In the genomic region with DNA sequence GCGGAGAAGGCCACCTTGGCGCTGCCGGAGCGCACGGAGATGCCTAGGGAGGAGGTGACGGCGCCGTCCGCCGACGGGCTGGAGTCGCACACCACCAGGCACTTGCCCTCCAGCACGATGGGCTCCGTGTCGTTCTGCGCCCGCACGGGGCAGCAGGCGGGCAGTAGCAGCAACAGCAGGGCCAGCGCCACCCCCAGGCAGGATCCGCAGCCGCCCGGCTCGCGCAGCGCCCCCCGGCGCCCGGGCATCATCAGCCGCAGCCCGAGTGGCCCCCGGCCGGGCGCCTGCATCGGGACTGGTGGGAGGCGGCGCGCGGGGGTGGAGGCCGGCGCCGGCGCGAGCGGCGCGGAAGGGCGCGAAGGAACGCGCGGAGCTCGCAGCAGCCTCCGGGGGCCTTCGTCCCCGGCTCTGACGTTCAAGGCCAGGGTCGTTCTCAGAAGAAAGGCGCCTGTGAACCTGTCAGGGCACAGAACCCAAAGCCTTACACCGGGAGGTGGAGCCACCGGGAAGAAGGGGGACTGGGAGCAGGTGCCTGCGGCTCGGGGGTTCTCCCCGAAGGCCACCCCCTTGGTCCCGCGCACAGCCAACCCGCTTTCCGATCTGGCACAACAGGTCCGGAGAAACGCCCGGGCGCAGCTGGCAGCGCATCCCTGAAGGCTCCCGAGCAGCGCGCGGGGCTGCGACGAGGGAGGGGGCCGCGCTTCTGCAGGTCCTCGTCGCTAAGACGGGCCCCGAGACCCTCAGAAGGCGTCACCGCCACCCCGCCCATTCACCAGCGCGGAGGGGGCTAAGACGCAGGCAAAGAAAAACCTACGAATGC, we compare ENCODE assay signal across 10 cellular contexts. TPM values are rescaled to one million over a fixed set of nuclear protein-coding genes. Genes with fewer than 3 reads are reported as not detected.
DNase-seq lines count a peak whose midpoint lies in the region; ATAC-seq, FAIRE-seq and TF ChIP-seq lines count a peak whose summit lies in the region.
"Had no signal": no experiment of that assay in that cellular context is flagged by ENCODE, and none has a peak within 500 bp of the region (broad histone marks: within the 10 kb centered on the region; RNA-seq: fewer than 3 reads in every experiment).

No MANE protein-coding gene starts in this region.

- H3K27ac Mint-ChIP-seq in activated T-helper 2 cell treated with anti-CD3 and anti-CD28 coated beads, Interferon-gamma antibody, Interleukin-2, Interleukin-4, amounts not matched to agents 10 μg/mL and 5 μg/mL and 100 μg/mL, durations not matched to agents 14 hours and 24 hours and 36 hours = no peak overlapping the region

- peaks cover 40% of the 10 kb centered on the region for H3K27me3 Mint-ChIP-seq in activated T-helper 2 cell treated with anti-CD3 and anti-CD28 coated beads, Interferon-gamma antibody, Interleukin-2, Interleukin-4, amounts not matched to agents 10 μg/mL and 5 μg/mL and 100 μg/mL, durations not matched to agents 14 hours and 24 hours and 36 hours (ENCODE audit: low read depth)

- intact Hi-C loops in activated T-helper 2 cell treated with anti-CD3 and anti-CD28 coated beads, Interferon-gamma antibody, Interleukin-2, Interleukin-4, amounts not matched to agents 10 μg/mL and 5 μg/mL and 100 μg/mL, durations not matched to agents 14 hours and 24 hours and 36 hours (cut with micrococcal nuclease) = loop anchor here (5.0 kb wide), 1 partner anchor 325 kb away; a partner anchor contains a TSS

- no peak for FAIRE-seq in D721Med (lab: Jason Lieb, UNC)

- H3K9me3 ChIP-seq in ES-I3 (ENCODE audit: control insufficient read depth, insufficient read depth, low read length) (no peaks in the 10 kb centered on the region), osteoblast (ENCODE audit: low read depth, low read length) (no peaks in the 10 kb centered on the region)

- DNase-seq in NCI-H1105 treated with DMSO at 0.1 percent for 48 hours (lab: John Stamatoyannopoulos, UW) = peak; percentile 63
- DNase-seq in dermis blood vessel endothelial cell = peak; percentile 17
- DNase-seq in osteoblast (ENCODE audit: insufficient read length, low spot score, missing footprints) = peak; percentile 77
- no peak for DNase-seq in activated T-helper 2 cell treated with anti-CD3 and anti-CD28 coated beads, Interferon-gamma antibody, Interleukin-2, Interleukin-4, amounts not matched to agents 10 μg/mL and 5 μg/mL and 100 μg/mL, durations not matched to agents 14 hours and 24 hours and 36 hours (ENCODE audit: low spot score)
- no peak for DNase-seq in D721Med (ENCODE audit: insufficient read length, low spot score)
- DNase-seq in superior temporal gyrus (ENCODE audit: extremely low spot score) = no peak
- DNase-seq: NCI-H2171 had no signal

- H3K36me3 ChIP-seq in ES-I3 (ENCODE audit: insufficient read depth, low read length) = no peaks in the 10 kb centered on the region
- no peaks in the 10 kb centered on the region for H3K36me3 ChIP-seq in osteoblast (ENCODE audit: insufficient read depth, low read length)

- TF ChIP-seq CTCF in osteoblast (IDR thresholded peaks at IDR 0.05; ENCODE audit: extremely low read depth, low read depth, low read length) = no peak
- TF ChIP-seq CTCF in D721Med (IDR thresholded peaks at IDR 0.05; ENCODE audit: insufficient read depth, missing control alignments) = no peak

- H3K4me3 Mint-ChIP-seq in activated T-helper 2 cell treated with anti-CD3 and anti-CD28 coated beads, Interferon-gamma antibody, Interleukin-2, Interleukin-4, amounts not matched to agents 10 μg/mL and 5 μg/mL and 100 μg/mL, durations not matched to agents 14 hours and 24 hours and 36 hours (ENCODE audit: low read depth) = no peak overlapping the region
- H3K4me3 Mint-ChIP-seq: activated naive CD4-positive, alpha-beta T cell treated with anti-CD3 and anti-CD28 coated beads, Interleukin-2, amount 50 U/mL, for 24 hours had no signal

- H2AFZ ChIP-seq in osteoblast (ENCODE audit: low read length) = no peak overlapping the region

- no peak for ATAC-seq in GM18868 (IDR thresholded peaks at IDR 0.05; ENCODE audit: unreplicated experiment)

- H3K79me2 ChIP-seq in osteoblast (ENCODE audit: insufficient read depth, low read length) = no peaks in the 10 kb centered on the region

- H3K4me2 ChIP-seq in osteoblast (ENCODE audit: insufficient read depth, low read length) = no peak overlapping the region

- H4K20me1 ChIP-seq in osteoblast (ENCODE audit: insufficient read depth, low read length) = no peaks in the 10 kb centered on the region

- H3K36me3 Mint-ChIP-seq in activated T-helper 2 cell treated with anti-CD3 and anti-CD28 coated beads, Interferon-gamma antibody, Interleukin-2, Interleukin-4, amounts not matched to agents 10 μg/mL and 5 μg/mL and 100 μg/mL, durations not matched to agents 14 hours and 24 hours and 36 hours (ENCODE audit: low read depth) = no peaks in the 10 kb centered on the region

- H3K9me3 Mint-ChIP-seq in activated T-helper 2 cell treated with anti-CD3 and anti-CD28 coated beads, Interferon-gamma antibody, Interleukin-2, Interleukin-4, amounts not matched to agents 10 μg/mL and 5 μg/mL and 100 μg/mL, durations not matched to agents 14 hours and 24 hours and 36 hours = no peaks in the 10 kb centered on the region
- H3K9me3 Mint-ChIP-seq: activated naive CD4-positive, alpha-beta T cell treated with anti-CD3 and anti-CD28 coated beads, Interleukin-2, amount 50 U/mL, for 24 hours had no signal

- H3K4me1 ChIP-seq in ES-I3 (ENCODE audit: insufficient read depth, low read length) (no peaks in the 10 kb centered on the region), osteoblast (ENCODE audit: insufficient read depth, low read length) (no peaks in the 10 kb centered on the region)

- H3K4me1 Mint-ChIP-seq in activated T-helper 2 cell treated with anti-CD3 and anti-CD28 coated beads, Interferon-gamma antibody, Interleukin-2, Interleukin-4, amounts not matched to agents 10 μg/mL and 5 μg/mL and 100 μg/mL, durations not matched to agents 14 hours and 24 hours and 36 hours (ENCODE audit: low read depth) = peaks cover 5% of the 10 kb centered on the region

- H3K27ac ChIP-seq in osteoblast (ENCODE audit: low read depth, low read length) = no peak overlapping the region

- H3K27me3 ChIP-seq in osteoblast (ENCODE audit: insufficient read depth, low read length) = peaks cover 25% of the 10 kb centered on the region

- peak overlapping the region; percentile 41; the same call in 1 of the 2 replicates for H3K9ac ChIP-seq in ES-I3 (ENCODE audit: low read depth, low read length)

- H3K4me3 ChIP-seq in osteoblast (ENCODE audit: insufficient read depth, low read length) = no peak overlapping the region

RNA-seq across cellular contexts. Expression of a gene that starts 2.1 kb away (rescaled TPM):
- total RNA-seq in dermis blood vessel endothelial cell (not detected in 2 replicates), osteoblast (under 0.01 TPM in 1 of 2 replicates, not detected in the other)
- not detected in 2 replicates for total RNA-seq in activated T-helper 2 cell treated with anti-CD3 and anti-CD28 coated beads, Interferon-gamma antibody, Interleukin-2, Interleukin-4, amounts not matched to agents 10 μg/mL and 5 μg/mL and 100 μg/mL, durations not matched to agents 14 hours and 24 hours and 36 hours

Comparison
In these comparisons a context has a peak if more than half of its experiments do, and no peak if none do; other contexts are left out.
1. DNase-seq: peak in NCI-H1105 treated with DMSO at 0.1 percent for 48 hours (single experiment), dermis blood vessel endothelial cell (single experiment) and osteoblast (single experiment); none in activated T-helper 2 cell treated with anti-CD3 and anti-CD28 coated beads, Interferon-gamma antibody, Interleukin-2, Interleukin-4, amounts not matched to agents 10 μg/mL and 5 μg/mL and 100 μg/mL, durations not matched to agents 14 hours and 24 hours and 36 hours (single experiment), D721Med (single experiment) and superior temporal gyrus (single experiment).